22 cellular contexts compared by ENCODE assay signal in genomic region chr16:47036201-47036600, GRCh38.
DNase-seq lines count a peak whose midpoint lies in the region; ATAC-seq, FAIRE-seq and TF ChIP-seq lines count a peak whose summit lies in the region.
"Had no signal": no experiment of that assay in that cellular context is flagged by ENCODE, and none has a peak within 500 bp of the region (broad histone marks: within the 10 kb centered on the region; RNA-seq: fewer than 3 reads in every experiment).

No MANE protein-coding gene starts in this region.

- SMC1A ChIA-PET in GM12878 (lab: Charles Lee; ENCODE audit: uncharacterized antibody, unreplicated experiment), result interaction anchor here (0.6 to 6.5 kb wide), 4 partner anchors 37 to 107 kb away, joined by 3 to 101 read pairs (median 8); partner anchors contain the start of gene NETO2

- H3K9me3 Mint-ChIP-seq in activated naive CD4-positive, alpha-beta T cell treated with anti-CD3 and anti-CD28 coated beads, Interleukin-2, amount 50 U/mL, for 24 hours, result no peaks in the 10 kb centered on the region
- H3K9me3 Mint-ChIP-seq in stimulated activated effector memory CD8-positive, alpha-beta T cell treated with anti-CD3 and anti-CD28 coated beads, Interleukin-12 subunit alpha, Interleukin-12 subunit beta, amount 100 ng/mL, for 72 hours, result no peaks in the 10 kb centered on the region
- H3K9me3 Mint-ChIP-seq: activated CD8-positive, alpha-beta T cell treated with anti-CD3 and anti-CD28 coated beads for 36 hours had no signal

- no peak overlapping the region for H3K9ac ChIP-seq in GM12878 (ENCODE audit: control insufficient read depth, insufficient read depth, low read length)
- H3K9ac ChIP-seq: SK-N-SH had no signal

- H3K36me3 ChIP-seq in HEK293 (ENCODE audit: control insufficient read depth in 2 of 2, insufficient read depth in 1 of 2, low read length in 2 of 2) (no peaks in the 10 kb centered on the region), GM12878 (ENCODE audit: control insufficient read depth in 2 of 2, insufficient read depth in 2 of 2, low read length in 1 of 2) (no peaks in the 10 kb centered on the region)
- H3K36me3 ChIP-seq: sigmoid colon, vagina had no signal

- no peak overlapping the region for H3K4me2 ChIP-seq in GM12878 (ENCODE audit: control insufficient read depth, insufficient read depth)
- H3K4me2 ChIP-seq: SK-N-SH had no signal

- H3K4me3 ChIP-seq in HEK293 (ENCODE audit: low read depth, low read length) (no peak overlapping the region), GM12878 (no peak overlapping the region)
- H3K4me3 ChIP-seq: coronary artery, sigmoid colon, vagina had no signal

- H4K20me1 ChIP-seq in GM12878 (ENCODE audit: control insufficient read depth, insufficient read depth), result no peaks in the 10 kb centered on the region

- POLR2A ChIA-PET in HEK293 (lab: Yijun Ruan, JAX), result interaction anchor here (1.9 kb wide), 1 partner anchor 106 kb away, joined by 14 read pairs; no protein-coding TSS in a partner anchor
- POLR2A ChIA-PET in GM12878 (lab: Charles Lee), result interaction anchor here (0.6 to 2.5 kb wide), 3 partner anchors 103 to 134 kb away, joined by 3 to 12 read pairs (median 3); no protein-coding TSS in a partner anchor

- TF ChIP-seq EP300 in GM12878 (IDR thresholded peaks at IDR 0.05; ENCODE audit: borderline replicate concordance in 1 of 2, control insufficient read depth in 1 of 2, low read depth in 2 of 2, low read length in 2 of 2), result no peak

- ATAC-seq in GM12878, result no peak
- ATAC-seq in stimulated activated effector memory CD8-positive, alpha-beta T cell treated with anti-CD3 and anti-CD28 coated beads, Interleukin-12 subunit alpha, Interleukin-12 subunit beta, amount 100 ng/mL, for 72 hours, result no peak
- ATAC-seq in HG03175 (IDR thresholded peaks at IDR 0.05; ENCODE audit: unreplicated experiment), result no peak
- ATAC-seq: activated CD8-positive, alpha-beta T cell treated with anti-CD3 and anti-CD28 coated beads for 36 hours; HCT116 had no signal

- WGBS in GM12878 (ENCODE audit: insufficient coverage, insufficient replicate concordance, low lambda C conversion rate, missing lambda C conversion rate), result 74% methylated on average over 5 of the region's 5 CpGs

- TF ChIP-seq POLR2A in GM12878 (IDR thresholded peaks at IDR 0.05; ENCODE audit: low read depth, low read length), result no peak

- DNase-seq in activated naive CD4-positive, alpha-beta T cell treated with Interleukin-2 at 50 U/mL for 16 hours, result no peak
- DNase-seq in GM12878 (ENCODE audit: low read depth, low spot score) (no peak), DMS 273 (lab: John Stamatoyannopoulos, UW; ENCODE audit: unreplicated experiment) (no peak), GF-D8 (lab: John Stamatoyannopoulos, UW) (no peak)
- DNase-seq in stimulated activated effector memory CD8-positive, alpha-beta T cell treated with anti-CD3 and anti-CD28 coated beads, Interleukin-12 subunit alpha, Interleukin-12 subunit beta, amount 100 ng/mL, for 72 hours (ENCODE audit: low spot score in 2 of 2), result no peak
- DNase-seq: activated CD8-positive, alpha-beta T cell treated with anti-CD3 and anti-CD28 coated beads for 36 hours; activated effector memory CD4-positive, alpha-beta T cell treated with Interleukin-2 at 50 U/mL for 16 hours; foreskin melanocyte; Karpas-422; mesendoderm; NCI-H1417 treated with DMSO at 0.1 percent for 48 hours; NCI-H2171 treated with DMSO at 0.1 percent for 48 hours; NCI-H748 treated with DMSO at 0.1 percent for 48 hours; sigmoid colon; SK-N-SH; stimulated activated CD4-positive, alpha-beta T cell treated with anti-CD3 and anti-CD28 coated beads, Interleukin-2, amount 100 ng/mL, for 24 hours had no signal

- in situ Hi-C loops in GM12878 (cut with MboI), result loop anchor here (5.0 kb wide), 1 partner anchor 1126 kb away; no protein-coding TSS in a partner anchor

- H3K4me1 Mint-ChIP-seq in activated naive CD4-positive, alpha-beta T cell treated with anti-CD3 and anti-CD28 coated beads, Interleukin-2, amount 50 U/mL, for 24 hours, result peaks cover 3% of the 10 kb centered on the region
- H3K4me1 Mint-ChIP-seq in stimulated activated effector memory CD8-positive, alpha-beta T cell treated with anti-CD3 and anti-CD28 coated beads, Interleukin-12 subunit alpha, Interleukin-12 subunit beta, amount 100 ng/mL, for 72 hours, result no peaks in the 10 kb centered on the region

- H3K27me3 Mint-ChIP-seq in activated naive CD4-positive, alpha-beta T cell treated with anti-CD3 and anti-CD28 coated beads, Interleukin-2, amount 50 U/mL, for 24 hours, result no peaks in the 10 kb centered on the region

- H3K27ac ChIP-seq in HEK293 (ENCODE audit: extremely low read depth, low read depth, low read length), result no peak overlapping the region
- no peak overlapping the region for H3K27ac ChIP-seq in GM12878 (ENCODE audit: control insufficient read depth, insufficient read depth)
- H3K27ac ChIP-seq: coronary artery, sigmoid colon had no signal

- CTCF ChIA-PET in HEK293 (lab: Yijun Ruan, JAX), result interaction anchor here (0.5 to 2.9 kb wide), 4 partner anchors 13 to 1124 kb away, joined by 3 to 20 read pairs (median 4); no protein-coding TSS in a partner anchor
- CTCF ChIA-PET in GM12878 (lab: Yijun Ruan, JAX), result interaction anchor here (0.7 to 9.6 kb wide), 5 partner anchors 11 to 107 kb away, joined by 4 to 162 read pairs (median 31); partner anchors contain the start of gene NETO2

- BruUV-seq in GM12878 (replicated peaks; lab: Mats Ljungman, UMichigan), result no TSS peak

- TF ChIP-seq CTCF in HEK293 (tag by site-specific recombination; IDR thresholded peaks at IDR 0.05) (peak; percentile 16; the same call in 1 of the 2 replicates), GM12878 (IDR thresholded peaks at IDR 0.05 in 2 of 3, conservative IDR thresholded peaks at IDR 0.05 in 1 of 3; ENCODE audit: control insufficient read depth in 2 of 3, extremely low read depth in 1 of 3, insufficient read depth in 1 of 3, low read depth in 3 of 3, low read length in 3 of 3) (peak in 2 of 3 experiments; percentile 13; a peak in 2 of 6 replicates)

- H3K4me1 ChIP-seq in HEK293 (ENCODE audit: control insufficient read depth, insufficient read depth, low read length) (no peaks in the 10 kb centered on the region), GM12878 (ENCODE audit: control insufficient read depth, insufficient read depth, low read length) (peaks cover 16% of the 10 kb centered on the region)

- no peaks in the 10 kb centered on the region for H3K79me2 ChIP-seq in GM12878 (ENCODE audit: control insufficient read depth, insufficient read depth, low read length)

- H3K36me3 Mint-ChIP-seq in activated naive CD4-positive, alpha-beta T cell treated with anti-CD3 and anti-CD28 coated beads, Interleukin-2, amount 50 U/mL, for 24 hours, result no peaks in the 10 kb centered on the region
- H3K36me3 Mint-ChIP-seq in stimulated activated effector memory CD8-positive, alpha-beta T cell treated with anti-CD3 and anti-CD28 coated beads, Interleukin-12 subunit alpha, Interleukin-12 subunit beta, amount 100 ng/mL, for 72 hours, result no peaks in the 10 kb centered on the region

- RAD21 ChIA-PET in GM12878 (lab: Charles Lee; ENCODE audit: unreplicated experiment), result interaction anchor here (0.6 to 7.2 kb wide), 6 partner anchors 11 to 1021 kb away, joined by 3 to 127 read pairs (median 4); partner anchors contain the start of genes ITFG1, NETO2 and PHKB

- no peak for FAIRE-seq in GM12878 (lab: Jason Lieb, UNC)

- H3K27me3 ChIP-seq in GM12878 (replicated peaks in 1 of 2; ENCODE audit: control insufficient read depth in 2 of 2, insufficient read depth in 2 of 2, low read length in 1 of 2), result no peaks in the 10 kb centered on the region
- H3K27me3 ChIP-seq: sigmoid colon, vagina had no signal

- H2AFZ ChIP-seq in GM12878 (ENCODE audit: control insufficient read depth, low read depth, low read length), result no peak overlapping the region

- intact Hi-C loops in GM12878 (cut with micrococcal nuclease; ENCODE audit: unreplicated experiment), result loop anchor here (1.0 to 10.0 kb wide), 4 partner anchors 87 to 1121 kb away; partner anchors contain the start of gene ABCC12

- H3K27ac Mint-ChIP-seq in activated naive CD4-positive, alpha-beta T cell treated with anti-CD3 and anti-CD28 coated beads, Interleukin-2, amount 50 U/mL, for 24 hours, result no peak overlapping the region
- H3K27ac Mint-ChIP-seq in stimulated activated effector memory CD8-positive, alpha-beta T cell treated with anti-CD3 and anti-CD28 coated beads, Interleukin-12 subunit alpha, Interleukin-12 subunit beta, amount 100 ng/mL, for 72 hours, result no peak overlapping the region
- H3K27ac Mint-ChIP-seq: activated CD8-positive, alpha-beta T cell treated with anti-CD3 and anti-CD28 coated beads for 36 hours had no signal

- 0 out of 2 replicates have a peak, but pooled peaks have one; percentile 15 for TF ChIP-seq RAD21 in GM12878 (IDR thresholded peaks at IDR 0.05; ENCODE audit: insufficient read depth, low read depth, low read length)

- H3K9me3 ChIP-seq in HEK293 (ENCODE audit: control insufficient read depth, insufficient read depth, low read depth, low read length) (no peaks in the 10 kb centered on the region), GM12878 (replicated peaks; ENCODE audit: control insufficient read depth, insufficient read depth, low read length) (no peaks in the 10 kb centered on the region)
- H3K9me3 ChIP-seq: sigmoid colon, SK-N-SH, vagina had no signal

- H3K4me3 Mint-ChIP-seq in activated naive CD4-positive, alpha-beta T cell treated with anti-CD3 and anti-CD28 coated beads, Interleukin-2, amount 50 U/mL, for 24 hours, result peak overlapping the region; percentile 28
- peak overlapping the region; percentile 73 for H3K4me3 Mint-ChIP-seq in stimulated activated effector memory CD8-positive, alpha-beta T cell treated with anti-CD3 and anti-CD28 coated beads, Interleukin-12 subunit alpha, Interleukin-12 subunit beta, amount 100 ng/mL, for 72 hours

TF ChIP-seq in HEK293, 187 proteins besides CTCF, POLR2A, EP300 and RAD21 (continues in another document):
- TF ChIP-seq KLF8 (tag by site-specific recombination; IDR thresholded peaks at IDR 0.05) (no peak), ZNF292 (tag by site-specific recombination; IDR thresholded peaks at IDR 0.05; ENCODE audit: borderline replicate concordance, low read depth) (no peak), ZNF529 (tag by site-specific recombination; IDR thresholded peaks at IDR 0.05; ENCODE audit: insufficient replicate concordance) (no peak), ZXDB (tag by site-specific recombination; IDR thresholded peaks at IDR 0.05) (no peak), ZNF623 (tag by site-specific recombination; IDR thresholded peaks at IDR 0.05) (no peak), ZNF521 (tag by site-specific recombination; IDR thresholded peaks at IDR 0.05) (no peak)

TF ChIP-seq in GM12878, 131 proteins besides CTCF, POLR2A, EP300 and RAD21:
- TF ChIP-seq NR2C1 (IDR thresholded peaks at IDR 0.05) (no peak), SMC3 (IDR thresholded peaks at IDR 0.05; ENCODE audit: borderline replicate concordance, low read length) (peak; percentile 22; the same call in 1 of the 2 replicates)
